Comparison of ENCODE assay signal across 1 cellular context in genomic region chr7:3412871-3413270, GRCh38.
TF ChIP-seq lines count a peak whose summit lies in the region.

No MANE protein-coding gene starts in this region.

TF ChIP-seq in GM23338, 12 proteins besides CTCF, POLR2A, EP300 and RAD21 (continued from another document):
- TF ChIP-seq ZNF462 (CRISPR knock-in tag; IDR thresholded peaks at IDR 0.05) (no peak), CREB1 (CRISPR knock-in tag; IDR thresholded peaks at IDR 0.05; ENCODE audit: low read depth) (no peak), EZH2phosphoT487 (IDR thresholded peaks at IDR 0.05; ENCODE audit: unreplicated experiment) (no peak), REST (IDR thresholded peaks at IDR 0.05; ENCODE audit: unreplicated experiment) (no peak), ZNF114 (CRISPR knock-in tag; IDR thresholded peaks at IDR 0.05) (no peak), ETS1 (IDR thresholded peaks at IDR 0.05) (no peak), EZH2 (IDR thresholded peaks at IDR 0.05; ENCODE audit: low read depth, unreplicated experiment) (no peak), JUNB (IDR thresholded peaks at IDR 0.05; ENCODE audit: unreplicated experiment) (no peak)
